In the genomic region with DNA sequence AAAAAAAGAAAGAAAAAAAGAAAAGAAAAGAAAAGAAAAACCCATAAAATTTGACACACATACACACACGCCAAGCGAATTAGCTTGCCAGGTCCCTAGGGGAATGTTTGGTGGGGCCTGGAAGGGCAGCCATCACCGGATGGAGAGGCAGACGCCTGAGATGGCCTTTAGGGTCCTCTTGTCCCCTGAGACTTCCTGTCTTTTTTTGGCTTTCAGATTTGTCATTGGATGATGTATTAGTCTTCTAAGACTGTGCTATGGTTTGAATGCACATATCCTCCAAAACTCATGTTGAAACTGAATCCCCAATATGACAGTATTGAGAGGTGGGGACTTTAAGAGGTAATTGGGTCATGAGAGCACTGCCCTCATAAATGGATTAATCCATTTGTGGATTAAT, we compare ENCODE assay signal across 3 cellular contexts.
TF ChIP-seq lines count a peak whose summit lies in the region.

No MANE protein-coding gene starts in this region.

TF ChIP-seq in liver, 16 proteins besides CTCF, POLR2A, EP300 and RAD21:
- TF ChIP-seq HNF4G (IDR thresholded peaks at IDR 0.05): no peak
- TF ChIP-seq REST (IDR thresholded peaks at IDR 0.05): no peak
- TF ChIP-seq ZBTB33 (IDR thresholded peaks at IDR 0.05): no peak
- peak; percentile 67 for TF ChIP-seq NR2F2 (IDR thresholded peaks at IDR 0.05)

TF ChIP-seq in HepG2, 621 proteins besides CTCF, POLR2A, EP300 and RAD21:
- no peak for TF ChIP-seq NR2F6 (IDR thresholded peaks at IDR 0.05)
- TF ChIP-seq NR2F6 (CRISPR knock-in tag; IDR thresholded peaks at IDR 0.05): no peak
- no peak for TF ChIP-seq NRL (CRISPR knock-in tag; IDR thresholded peaks at IDR 0.05; ENCODE audit: borderline replicate concordance)
- no peak for TF ChIP-seq PHB2 (IDR thresholded peaks at IDR 0.05; ENCODE audit: partially characterized antibody)
- TF ChIP-seq, protein P1, sequence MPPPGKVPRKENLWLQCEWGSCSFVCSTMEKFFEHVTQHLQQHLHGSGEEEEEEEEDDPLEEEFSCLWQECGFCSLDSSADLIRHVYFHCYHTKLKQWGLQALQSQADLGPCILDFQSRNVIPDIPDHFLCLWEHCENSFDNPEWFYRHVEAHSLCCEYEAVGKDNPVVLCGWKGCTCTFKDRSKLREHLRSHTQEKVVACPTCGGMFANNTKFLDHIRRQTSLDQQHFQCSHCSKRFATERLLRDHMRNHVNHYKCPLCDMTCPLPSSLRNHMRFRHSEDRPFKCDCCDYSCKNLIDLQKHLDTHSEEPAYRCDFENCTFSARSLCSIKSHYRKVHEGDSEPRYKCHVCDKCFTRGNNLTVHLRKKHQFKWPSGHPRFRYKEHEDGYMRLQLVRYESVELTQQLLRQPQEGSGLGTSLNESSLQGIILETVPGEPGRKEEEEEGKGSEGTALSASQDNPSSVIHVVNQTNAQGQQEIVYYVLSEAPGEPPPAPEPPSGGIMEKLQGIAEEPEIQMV (CRISPR knock-in tag; IDR thresholded peaks at IDR 0.05; ENCODE audit: low read depth): no peak
TF ChIP-seq in HepG2: peak in this region for 0.

TF ChIP-seq in GM12878, 131 proteins besides CTCF, POLR2A, EP300 and RAD21 (continued from another document):
- peak; percentile 58 for TF ChIP-seq MEF2B (IDR thresholded peaks at IDR 0.05; ENCODE audit: partially characterized antibody, poor library complexity, severe bottlenecking)
- TF ChIP-seq, protein P2, sequence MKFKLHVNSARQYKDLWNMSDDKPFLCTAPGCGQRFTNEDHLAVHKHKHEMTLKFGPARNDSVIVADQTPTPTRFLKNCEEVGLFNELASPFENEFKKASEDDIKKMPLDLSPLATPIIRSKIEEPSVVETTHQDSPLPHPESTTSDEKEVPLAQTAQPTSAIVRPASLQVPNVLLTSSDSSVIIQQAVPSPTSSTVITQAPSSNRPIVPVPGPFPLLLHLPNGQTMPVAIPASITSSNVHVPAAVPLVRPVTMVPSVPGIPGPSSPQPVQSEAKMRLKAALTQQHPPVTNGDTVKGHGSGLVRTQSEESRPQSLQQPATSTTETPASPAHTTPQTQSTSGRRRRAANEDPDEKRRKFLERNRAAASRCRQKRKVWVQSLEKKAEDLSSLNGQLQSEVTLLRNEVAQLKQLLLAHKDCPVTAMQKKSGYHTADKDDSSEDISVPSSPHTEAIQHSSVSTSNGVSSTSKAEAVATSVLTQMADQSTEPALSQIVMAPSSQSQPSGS (IDR thresholded peaks at IDR 0.05; ENCODE audit: low read length): no peak
